In the genomic region with DNA sequence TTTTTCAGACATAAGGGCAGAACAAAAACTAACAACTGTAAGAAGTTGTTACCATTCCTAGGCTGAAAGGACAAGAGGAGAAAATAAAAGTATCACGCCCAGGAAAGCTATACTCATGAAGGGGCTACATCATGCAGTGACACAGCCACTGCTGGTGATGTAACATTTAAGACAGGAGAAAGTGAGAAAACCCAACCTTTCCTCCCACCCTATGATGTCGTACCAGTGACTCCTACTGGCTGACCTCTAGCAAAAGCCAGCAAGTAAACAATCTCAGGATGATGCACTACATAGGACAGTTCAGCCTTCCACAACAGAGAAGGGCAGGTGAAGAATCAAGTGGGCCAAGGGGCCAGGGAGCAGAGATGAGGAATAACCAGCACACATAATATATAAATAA, we compare ENCODE assay signal across 10 cellular contexts.
DNase-seq lines count a peak whose midpoint lies in the region; ATAC-seq and TF ChIP-seq lines count a peak whose summit lies in the region.
"Had no signal": no experiment of that assay in that cellular context is flagged by ENCODE, and none has a peak within 500 bp of the region (broad histone marks: within the 10 kb centered on the region; RNA-seq: fewer than 3 reads in every experiment).

No MANE protein-coding gene starts in this region.

- TF ChIP-seq CTCF in GM13977 (IDR thresholded peaks at IDR 0.05; ENCODE audit: extremely low read depth, insufficient read depth, missing control alignments) = peak; percentile 37
- TF ChIP-seq CTCF in OCI-LY3 (IDR thresholded peaks at IDR 0.05; ENCODE audit: low read depth, low read length) = peak; percentile 32

- in situ Hi-C loops in GM13977 (cut with MboI; ENCODE audit: low pct_unique_long_range_greater_than_20kb, low sequenced_read_pairs, unreplicated experiment) = no loop called here

- H3K27me3 ChIP-seq in OCI-LY3 (ENCODE audit: low read depth, low read length) = no peaks in the 10 kb centered on the region
- H3K27me3 ChIP-seq: testis had no signal

- DNase-seq in AML-193 (lab: John Stamatoyannopoulos, UW) (peak; percentile 0 to 4), GM13977 (ENCODE audit: low spot score) (no peak), globus pallidus (ENCODE audit: low spot score) (peak; percentile 15), NCI-H2196 (lab: John Stamatoyannopoulos, UW; ENCODE audit: unreplicated experiment) (no peak)
- no peak for DNase-seq in stimulated activated CD4-positive, alpha-beta T cell treated with anti-CD3 and anti-CD28 coated beads, Interleukin-1b, Interleukin-23, amount 100 ng/mL, for 48 hours
- no peak for DNase-seq in activated CD4-positive, CD25-positive, alpha-beta regulatory T cell treated with anti-CD3 and anti-CD28 coated beads, Interleukin-2, amount 50 U/mL, for 72 hours
- DNase-seq: activated CD4-positive, alpha-beta T cell treated with anti-CD3 and anti-CD28 coated beads, Interleukin-2, amount 50 U/mL, for 1 hour; testis had no signal

- no peak for ATAC-seq in HG02884 (IDR thresholded peaks at IDR 0.05; ENCODE audit: unreplicated experiment)

- no peaks in the 10 kb centered on the region for H3K79me2 ChIP-seq in OCI-LY3 (ENCODE audit: low read length)

- no peaks in the 10 kb centered on the region for H3K36me3 ChIP-seq in OCI-LY3 (replicated peaks; ENCODE audit: low read depth, low read length)

- no peaks in the 10 kb centered on the region for H3K9me3 ChIP-seq in OCI-LY3 (ENCODE audit: insufficient read depth, low read length)
- H3K9me3 ChIP-seq: testis had no signal

- no peak overlapping the region for H3K27ac ChIP-seq in OCI-LY3 (ENCODE audit: low read length)
- H3K27ac ChIP-seq: testis had no signal

- no peak overlapping the region for H3K4me3 ChIP-seq in OCI-LY3 (ENCODE audit: low read length)
- H3K4me3 ChIP-seq: testis had no signal

- no peaks in the 10 kb centered on the region for H4K20me1 ChIP-seq in OCI-LY3 (ENCODE audit: insufficient read depth, low read length)

- H2AFZ ChIP-seq in OCI-LY3 (ENCODE audit: low read depth, low read length) = no peak overlapping the region

- no peak overlapping the region for H3K4me2 ChIP-seq in OCI-LY3 (ENCODE audit: low read length)

- H3K9ac ChIP-seq in OCI-LY3 (ENCODE audit: low read length) = no peak overlapping the region

- H3K4me1 ChIP-seq in OCI-LY3 (ENCODE audit: low read length) = no peaks in the 10 kb centered on the region
- H3K4me1 ChIP-seq: testis had no signal

Comparison
In these comparisons a context has a peak if more than half of its experiments do, and no peak if none do; other contexts are left out.
1. DNase-seq: peak in AML-193 (2 of 2) and globus pallidus (single experiment); none in GM13977 (single experiment), stimulated activated CD4-positive, alpha-beta T cell treated with anti-CD3 and anti-CD28 coated beads, Interleukin-1b, Interleukin-23, amount 100 ng/mL, for 48 hours (single experiment), NCI-H2196 (single experiment) and activated CD4-positive, CD25-positive, alpha-beta regulatory T cell treated with anti-CD3 and anti-CD28 coated beads, Interleukin-2, amount 50 U/mL, for 72 hours (single experiment).